18 cellular contexts compared by ENCODE assay signal in genomic region chr17:17060001-17060929, GRCh38. TPM values are rescaled to one million over a fixed set of nuclear protein-coding genes. Genes with fewer than 3 reads are reported as not detected.
DNase-seq lines count a peak whose midpoint lies in the region; ATAC-seq, FAIRE-seq and TF ChIP-seq lines count a peak whose summit lies in the region.
"Had no signal": no experiment of that assay in that cellular context is flagged by ENCODE, and none has a peak within 500 bp of the region (broad histone marks: within the 10 kb centered on the region; RNA-seq: fewer than 3 reads in every experiment).

No MANE protein-coding gene starts in this region.

- peaks cover 4% of the 10 kb centered on the region for H3K36me3 ChIP-seq in left ventricle myocardium inferior

- TF ChIP-seq CTCF in left ventricle myocardium inferior (IDR thresholded peaks at IDR 0.05; ENCODE audit: borderline replicate concordance) (no peak), chondrocyte (IDR thresholded peaks at IDR 0.05) (no peak)

- ATAC-seq in Right ventricle myocardium inferior = no peak

- intact Hi-C loops in left ventricle myocardium inferior (cut with micrococcal nuclease) (no loop called here), Right ventricle myocardium inferior (cut with DNase I) (no loop called here), posterior vena cava (cut with DNase I) (no loop called here)

- H3K27ac Mint-ChIP-seq in chondrocyte (ENCODE audit: unreplicated experiment) = no peak overlapping the region
- H3K27ac Mint-ChIP-seq: T-helper 1 cell treated with Interleukin-12 subunit alpha and Interleukin-12 subunit beta and Interleukin-4 antibody, amounts not matched to agents 30 μg/mL and 1 μg/mL, for 36 hours had no signal

- DNase-seq in left ventricle myocardium inferior (no peak), Right ventricle myocardium inferior (ENCODE audit: missing footprints) (no peak), chondrocyte (ENCODE audit: low spot score) (peak; percentile 53), posterior vena cava (ENCODE audit: low spot score) (peak; percentile 58), AG08395 (ENCODE audit: low spot score) (no peak), DMS153 treated with DMSO at 0.1 percent for 48 hours (lab: John Stamatoyannopoulos, UW; ENCODE audit: unreplicated experiment) (no peak), HEK293T (ENCODE audit: extremely low spot score) (no peak), urothelium cell line (ENCODE audit: low spot score) (no peak)
- DNase-seq: activated CD4-positive, alpha-beta T cell treated with anti-CD3 and anti-CD28 coated beads, Interleukin-2, amount 50 U/mL, for 4 hours; activated naive CD4-positive, alpha-beta T cell treated with Interleukin-2 at 50 U/mL for 16 hours; Caco-2; effector memory CD4-positive, alpha-beta T cell; NCI-H2081 treated with DMSO at 0.1 percent for 48 hours; NCI-H510A treated with DMSO at 0.1 percent for 48 hours; stimulated activated CD4-positive, alpha-beta T cell treated with anti-CD3 and anti-CD28 coated beads, Interleukin-2, amount 100 ng/mL, for 48 hours; WERI-Rb-1 had no signal

- no peaks in the 10 kb centered on the region for H3K27me3 ChIP-seq in left ventricle myocardium inferior (ENCODE audit: low read depth)

- H3K9me3 Mint-ChIP-seq in chondrocyte (ENCODE audit: low read depth) = no peaks in the 10 kb centered on the region
- H3K9me3 Mint-ChIP-seq: T-helper 1 cell treated with Interleukin-12 subunit alpha and Interleukin-12 subunit beta and Interleukin-4 antibody, amounts not matched to agents 30 μg/mL and 1 μg/mL, for 36 hours had no signal

- POLR2A ChIA-PET in HEK293T (lab: Yijun Ruan, JAX) = no interaction called here

- peak overlapping the region; percentile 46 for H3K27ac ChIP-seq in left ventricle myocardium inferior (replicated peaks)
- H3K27ac ChIP-seq: WERI-Rb-1 had no signal

- FAIRE-seq in urothelium cell line (lab: Jason Lieb, UNC) = no peak
- FAIRE-seq: astrocyte had no signal

- H3K4me1 Mint-ChIP-seq in chondrocyte (ENCODE audit: low read depth) = peaks cover 57% of the 10 kb centered on the region

- no peaks in the 10 kb centered on the region for H3K9me3 ChIP-seq in left ventricle myocardium inferior (replicated peaks)
- H3K9me3 ChIP-seq: Caco-2 had no signal

- H3K4me3 ChIP-seq in left ventricle myocardium inferior = no peak overlapping the region

- H3K36me3 Mint-ChIP-seq in chondrocyte (ENCODE audit: low read depth) = no peaks in the 10 kb centered on the region

- no peak overlapping the region for H3K4me3 Mint-ChIP-seq in chondrocyte (ENCODE audit: unreplicated experiment)
- H3K4me3 Mint-ChIP-seq: T-helper 1 cell treated with Interleukin-12 subunit alpha and Interleukin-12 subunit beta and Interleukin-4 antibody, amounts not matched to agents 30 μg/mL and 1 μg/mL, for 36 hours had no signal

- CTCF ChIA-PET in HEK293T (lab: Yijun Ruan, JAX) = no interaction called here

- H3K27me3 Mint-ChIP-seq in chondrocyte (ENCODE audit: low read depth) = no peaks in the 10 kb centered on the region

- peaks cover 99% of the 10 kb centered on the region for H3K4me1 ChIP-seq in left ventricle myocardium inferior
- H3K4me1 ChIP-seq: Caco-2 had no signal

TF ChIP-seq in HEK293T, 16 proteins besides CTCF, POLR2A, EP300 and RAD21:
- no peak for TF ChIP-seq HDGF (IDR thresholded peaks at IDR 0.05; ENCODE audit: borderline replicate concordance)
- TF ChIP-seq FOXA1 (IDR thresholded peaks at IDR 0.05) = no peak
- TF ChIP-seq L3MBTL2 (conservative IDR thresholded peaks at IDR 0.05) = no peak
- no peak for TF ChIP-seq SP1 (IDR thresholded peaks at IDR 0.05)
- TF ChIP-seq NFRKB (IDR thresholded peaks at IDR 0.05) = no peak
- no peak for TF ChIP-seq ELF4 (IDR thresholded peaks at IDR 0.05)
- no peak for TF ChIP-seq ARNT (IDR thresholded peaks at IDR 0.05)
- TF ChIP-seq ZNF384 (IDR thresholded peaks at IDR 0.05) = no peak

RNA-seq across cellular contexts. Expression of gene MPRIP, which starts 18.0 kb away (rescaled TPM):
- 350 TPM for total RNA-seq in left ventricle myocardium inferior
- 312 TPM for total RNA-seq in Right ventricle myocardium inferior
- total RNA-seq in chondrocyte = 197 to 352 TPM (median 345 TPM) in 3 replicates
- 100 to 1,000 TPM; 359 to 405 TPM for total RNA-seq in posterior vena cava

Comparison
In these comparisons a context has a peak if more than half of its experiments do, and no peak if none do; other contexts are left out.
1. DNase-seq: peak in chondrocyte (single experiment) and posterior vena cava (single experiment); none in left ventricle myocardium inferior (single experiment), Right ventricle myocardium inferior (single experiment), AG08395 (single experiment), DMS153 treated with DMSO at 0.1 percent for 48 hours (single experiment), HEK293T (single experiment) and urothelium cell line (single experiment).